In genomic region chr6:124622351-124622750, GRCh38 we compare ENCODE assay signal across 15 cellular contexts.
DNase-seq lines count a peak whose midpoint lies in the region; ATAC-seq, FAIRE-seq and TF ChIP-seq lines count a peak whose summit lies in the region.
"Had no signal": no experiment of that assay in that cellular context is flagged by ENCODE, and none has a peak within 500 bp of the region (broad histone marks: within the 10 kb centered on the region; RNA-seq: fewer than 3 reads in every experiment).

No MANE protein-coding gene starts in this region.

- TF ChIP-seq POLR2A in Peyer's patch (IDR thresholded peaks at IDR 0.05), result no peak

- H3K9me3 ChIP-seq in RWPE2 (ENCODE audit: severe bottlenecking) (no peaks in the 10 kb centered on the region), Peyer's patch (no peaks in the 10 kb centered on the region)
- H3K9me3 ChIP-seq: BLaER1 had no signal

- ATAC-seq in RWPE2 (ENCODE audit: low read depth), result 0 out of 3 replicates have a peak, but pooled peaks have one; percentile 23
- ATAC-seq in GM21528 (IDR thresholded peaks at IDR 0.05; ENCODE audit: low FRiP score, unreplicated experiment), result no peak
- no peak for ATAC-seq in activated CD8-positive, alpha-beta T cell treated with anti-CD3 and anti-CD28 coated beads for 36 hours

- H3K4me3 Mint-ChIP-seq in activated CD8-positive, alpha-beta T cell treated with anti-CD3 and anti-CD28 coated beads for 36 hours, result no peak overlapping the region
- H3K4me3 Mint-ChIP-seq: CD14-positive monocyte; CD4-positive, alpha-beta memory T cell had no signal

- H3K4me3 ChIP-seq in RWPE2 (ENCODE audit: severe bottlenecking) (no peak overlapping the region), Peyer's patch (no peak overlapping the region)
- H3K4me3 ChIP-seq: BLaER1 had no signal

- no peak overlapping the region for H3K27ac Mint-ChIP-seq in activated CD8-positive, alpha-beta T cell treated with anti-CD3 and anti-CD28 coated beads for 36 hours
- H3K27ac Mint-ChIP-seq: CD4-positive, alpha-beta memory T cell had no signal

- H3K4me1 ChIP-seq in RWPE2 (ENCODE audit: insufficient read depth, poor library complexity, severe bottlenecking) (no peaks in the 10 kb centered on the region), Peyer's patch (no peaks in the 10 kb centered on the region)
- H3K4me1 ChIP-seq: BLaER1 had no signal

- no peak for TF ChIP-seq CTCF in RWPE2 (IDR thresholded peaks at IDR 0.05; ENCODE audit: poor library complexity, severe bottlenecking)
- no peak for TF ChIP-seq CTCF in Peyer's patch (IDR thresholded peaks at IDR 0.05)
- TF ChIP-seq CTCF in activated CD8-positive, alpha-beta T cell treated with anti-CD3 and anti-CD28 coated beads for 36 hours (IDR thresholded peaks at IDR 0.05), result no peak

- CTCF ChIA-PET in activated CD8-positive, alpha-beta T cell treated with anti-CD3 and anti-CD28 coated beads for 36 hours (lab: Charles Lee), result no interaction called here

- H3K27ac ChIP-seq in RWPE2 (ENCODE audit: poor library complexity, severe bottlenecking) (no peak overlapping the region), Peyer's patch (no peak overlapping the region)
- H3K27ac ChIP-seq: BLaER1, HL-60 had no signal

- H3K4me1 Mint-ChIP-seq in activated CD8-positive, alpha-beta T cell treated with anti-CD3 and anti-CD28 coated beads for 36 hours (ENCODE audit: low read depth), result no peaks in the 10 kb centered on the region
- H3K4me1 Mint-ChIP-seq: CD14-positive monocyte; CD4-positive, alpha-beta memory T cell had no signal

- H3K27me3 ChIP-seq in RWPE2 (ENCODE audit: insufficient read depth, poor library complexity, severe bottlenecking) (no peaks in the 10 kb centered on the region), Peyer's patch (no peaks in the 10 kb centered on the region)
- H3K27me3 ChIP-seq: BLaER1 had no signal

- DNase-seq in G401 (ENCODE audit: low spot score) (peak; percentile 75), RWPE2 (ENCODE audit: low spot score) (no peak), cerebellum (ENCODE audit: low spot score) (peak; percentile 10), urothelium cell line (ENCODE audit: low spot score) (peak; percentile 9), Peyer's patch (no peak)
- no peak for DNase-seq in activated CD8-positive, alpha-beta T cell treated with anti-CD3 and anti-CD28 coated beads for 36 hours
- DNase-seq: 8988T; CD4-positive, alpha-beta memory T cell; DMS79 treated with DMSO at 0.1 percent for 48 hours; HCEC 1CT had no signal

- intact Hi-C loops in activated CD8-positive, alpha-beta T cell treated with anti-CD3 and anti-CD28 coated beads for 36 hours (cut with micrococcal nuclease), result no loop called here

- no peaks in the 10 kb centered on the region for H3K36me3 ChIP-seq in RWPE2 (ENCODE audit: low read depth)
- H3K36me3 ChIP-seq in Peyer's patch, result no peaks in the 10 kb centered on the region
- H3K36me3 ChIP-seq: BLaER1 had no signal

- no peaks in the 10 kb centered on the region for H3K9me3 Mint-ChIP-seq in activated CD8-positive, alpha-beta T cell treated with anti-CD3 and anti-CD28 coated beads for 36 hours
- H3K9me3 Mint-ChIP-seq: CD4-positive, alpha-beta memory T cell had no signal

- H3K27me3 Mint-ChIP-seq in activated CD8-positive, alpha-beta T cell treated with anti-CD3 and anti-CD28 coated beads for 36 hours, result no peaks in the 10 kb centered on the region
- H3K27me3 Mint-ChIP-seq: CD4-positive, alpha-beta memory T cell had no signal

- POLR2A ChIA-PET in activated CD8-positive, alpha-beta T cell treated with anti-CD3 and anti-CD28 coated beads for 36 hours (lab: Charles Lee), result no interaction called here

- H3K36me3 Mint-ChIP-seq in activated CD8-positive, alpha-beta T cell treated with anti-CD3 and anti-CD28 coated beads for 36 hours (ENCODE audit: low read depth), result no peaks in the 10 kb centered on the region
- H3K36me3 Mint-ChIP-seq: CD14-positive monocyte; CD4-positive, alpha-beta memory T cell had no signal

- in situ Hi-C loops in G401 (cut with HindIII; ENCODE audit: low sequenced_read_pairs), result no loop called here

- no peak for FAIRE-seq in urothelium cell line (lab: Jason Lieb, UNC)
- FAIRE-seq: GM12891 had no signal

Comparison
In these comparisons a context has a peak if more than half of its experiments do, and no peak if none do; other contexts are left out.
1. DNase-seq: peak in G401 (single experiment), cerebellum (single experiment) and urothelium cell line (single experiment); none in RWPE2 (single experiment), Peyer's patch (0 of 3) and activated CD8-positive, alpha-beta T cell treated with anti-CD3 and anti-CD28 coated beads for 36 hours (single experiment).